14 cellular contexts compared by ENCODE assay signal in genomic region chr3:152279474-152279873, GRCh38. TPM values are rescaled to one million over a fixed set of nuclear protein-coding genes. Genes with fewer than 3 reads are reported as not detected.
DNase-seq lines count a peak whose midpoint lies in the region; ATAC-seq and TF ChIP-seq lines count a peak whose summit lies in the region.
"Had no signal": no experiment of that assay in that cellular context is flagged by ENCODE, and none has a peak within 500 bp of the region (broad histone marks: within the 10 kb centered on the region; RNA-seq: fewer than 3 reads in every experiment).

No MANE protein-coding gene starts in this region.

- H4K20me1 ChIP-seq in OCI-LY7 (ENCODE audit: insufficient read depth, low read length), result peaks cover 75% of the 10 kb centered on the region

- H3K9me3 Mint-ChIP-seq in activated T-cell treated with anti-CD3 and anti-CD28 coated beads, Interleukin-2, amount 50 U/mL, for 4 hours, result no peaks in the 10 kb centered on the region
- no peaks in the 10 kb centered on the region for H3K9me3 Mint-ChIP-seq in stimulated activated effector memory CD8-positive, alpha-beta T cell treated with anti-CD3 and anti-CD28 coated beads, Interleukin-12 subunit alpha, Interleukin-12 subunit beta, amount 100 ng/mL, for 72 hours
- H3K9me3 Mint-ChIP-seq in stimulated activated memory B cell treated with anti-CD40 and anti-IgM and Interleukin-4, amounts not matched to agents 10 μg/mL and 1 μg/mL and 100 μg/mL, for 72 hours, result no peaks in the 10 kb centered on the region

- H3K9ac ChIP-seq in endocrine pancreas (ENCODE audit: control insufficient read depth, insufficient read depth, low read length), result no peak overlapping the region

- peak overlapping the region; percentile 32 for H3K4me2 ChIP-seq in OCI-LY7 (ENCODE audit: low read length)

- H3K9me3 ChIP-seq in OCI-LY7 (ENCODE audit: low read length) (no peaks in the 10 kb centered on the region), endocrine pancreas (ENCODE audit: control insufficient read depth, low read length) (no peaks in the 10 kb centered on the region)

- peaks cover 10% of the 10 kb centered on the region for H3K36me3 Mint-ChIP-seq in activated T-cell treated with anti-CD3 and anti-CD28 coated beads, Interleukin-2, amount 50 U/mL, for 4 hours (ENCODE audit: insufficient read depth)
- no peaks in the 10 kb centered on the region for H3K36me3 Mint-ChIP-seq in stimulated activated effector memory CD8-positive, alpha-beta T cell treated with anti-CD3 and anti-CD28 coated beads, Interleukin-12 subunit alpha, Interleukin-12 subunit beta, amount 100 ng/mL, for 72 hours
- H3K36me3 Mint-ChIP-seq in stimulated activated memory B cell treated with anti-CD40 and anti-IgM and Interleukin-4, amounts not matched to agents 10 μg/mL and 1 μg/mL and 100 μg/mL, for 72 hours, result peaks cover 11% of the 10 kb centered on the region

- H3K27ac ChIP-seq in OCI-LY7 (ENCODE audit: low read depth, low read length, poor library complexity, severe bottlenecking), result no peak overlapping the region

- H3K4me1 ChIP-seq in OCI-LY7 (ENCODE audit: insufficient read depth, low read length, poor library complexity, severe bottlenecking), result peaks cover 95% of the 10 kb centered on the region
- peaks cover 24% of the 10 kb centered on the region for H3K4me1 ChIP-seq in endocrine pancreas (ENCODE audit: control insufficient read depth, insufficient read depth, low read length)

- H3K27me3 Mint-ChIP-seq in activated T-cell treated with anti-CD3 and anti-CD28 coated beads, Interleukin-2, amount 50 U/mL, for 4 hours (ENCODE audit: low read depth), result no peaks in the 10 kb centered on the region
- no peaks in the 10 kb centered on the region for H3K27me3 Mint-ChIP-seq in stimulated activated memory B cell treated with anti-CD40 and anti-IgM and Interleukin-4, amounts not matched to agents 10 μg/mL and 1 μg/mL and 100 μg/mL, for 72 hours

- intact Hi-C loops in OCI-LY7 (cut with micrococcal nuclease; ENCODE audit: unreplicated experiment), result no loop called here

- no peak for TF ChIP-seq CTCF in OCI-LY7 (conservative IDR thresholded peaks at IDR 0.05; ENCODE audit: low read length)

- CTCF ChIA-PET in OCI-LY7 (lab: Charles Lee; ENCODE audit: unreplicated experiment), result no interaction called here

- H3K4me3 Mint-ChIP-seq in activated T-cell treated with anti-CD3 and anti-CD28 coated beads, Interleukin-2, amount 50 U/mL, for 4 hours, result peak overlapping the region; percentile 80
- H3K4me3 Mint-ChIP-seq in stimulated activated effector memory CD8-positive, alpha-beta T cell treated with anti-CD3 and anti-CD28 coated beads, Interleukin-12 subunit alpha, Interleukin-12 subunit beta, amount 100 ng/mL, for 72 hours, result peak overlapping the region; percentile 59
- H3K4me3 Mint-ChIP-seq in stimulated activated memory B cell treated with anti-CD40 and anti-IgM and Interleukin-4, amounts not matched to agents 10 μg/mL and 1 μg/mL and 100 μg/mL, for 72 hours, result no peak overlapping the region

- H3K4me1 Mint-ChIP-seq in activated T-cell treated with anti-CD3 and anti-CD28 coated beads, Interleukin-2, amount 50 U/mL, for 4 hours (ENCODE audit: low read depth), result peaks cover 81% of the 10 kb centered on the region
- peaks cover 57% of the 10 kb centered on the region for H3K4me1 Mint-ChIP-seq in stimulated activated effector memory CD8-positive, alpha-beta T cell treated with anti-CD3 and anti-CD28 coated beads, Interleukin-12 subunit alpha, Interleukin-12 subunit beta, amount 100 ng/mL, for 72 hours
- peaks cover 84% of the 10 kb centered on the region for H3K4me1 Mint-ChIP-seq in stimulated activated memory B cell treated with anti-CD40 and anti-IgM and Interleukin-4, amounts not matched to agents 10 μg/mL and 1 μg/mL and 100 μg/mL, for 72 hours

- H3K27ac Mint-ChIP-seq in stimulated activated effector memory CD8-positive, alpha-beta T cell treated with anti-CD3 and anti-CD28 coated beads, Interleukin-12 subunit alpha, Interleukin-12 subunit beta, amount 100 ng/mL, for 72 hours, result peak overlapping the region; percentile 72
- no peak overlapping the region for H3K27ac Mint-ChIP-seq in stimulated activated memory B cell treated with anti-CD40 and anti-IgM and Interleukin-4, amounts not matched to agents 10 μg/mL and 1 μg/mL and 100 μg/mL, for 72 hours

- no TSS peak for BruUV-seq in OCI-LY7 (replicated peaks; lab: Mats Ljungman, UMichigan)

- no peak for ATAC-seq in activated T-cell treated with anti-CD3 and anti-CD28 coated beads, Interleukin-2, amount 50 U/mL, for 4 hours
- ATAC-seq in stimulated activated effector memory CD8-positive, alpha-beta T cell treated with anti-CD3 and anti-CD28 coated beads, Interleukin-12 subunit alpha, Interleukin-12 subunit beta, amount 100 ng/mL, for 72 hours, result no peak
- no peak for ATAC-seq in stimulated activated memory B cell treated with anti-CD40 and anti-IgM and Interleukin-4, amounts not matched to agents 10 μg/mL and 1 μg/mL and 100 μg/mL, for 72 hours
- no peak for ATAC-seq in GM18502 (IDR thresholded peaks at IDR 0.05; ENCODE audit: poor library complexity, unreplicated experiment)

- H2AFZ ChIP-seq in OCI-LY7 (ENCODE audit: low read length), result no peak overlapping the region

- H3K9me2 ChIP-seq in OCI-LY7 (ENCODE audit: insufficient read depth, low read length), result no peaks in the 10 kb centered on the region

- H3K36me3 ChIP-seq in OCI-LY7 (ENCODE audit: insufficient read depth, low read length) (peaks cover 7% of the 10 kb centered on the region), endocrine pancreas (ENCODE audit: control insufficient read depth, insufficient read depth, low read length) (no peaks in the 10 kb centered on the region)

- no peaks in the 10 kb centered on the region for H3K27me3 ChIP-seq in endocrine pancreas (ENCODE audit: control insufficient read depth, insufficient read depth, low read length)

- H3K4me3 ChIP-seq in OCI-LY7 (ENCODE audit: low read depth, low read length, poor library complexity, severe bottlenecking) (no peak overlapping the region), endocrine pancreas (ENCODE audit: control insufficient read depth, insufficient read depth, low read length) (peak overlapping the region; percentile 11)

- POLR2A ChIA-PET in OCI-LY7 (lab: Charles Lee), result interaction anchor here (0.8 to 9.4 kb wide), 10 partner anchors 8 to 162 kb away, joined by 3 to 79 read pairs (median 3); partner anchors contain the start of gene MBNL1

- peaks cover 100% of the 10 kb centered on the region for H3K79me2 ChIP-seq in OCI-LY7 (ENCODE audit: insufficient read depth, low read depth, low read length)

- DNase-seq in activated T-cell treated with anti-CD3 and anti-CD28 coated beads, Interleukin-2, amount 50 U/mL, for 4 hours, result no peak
- no peak for DNase-seq in activated T-cell treated with anti-CD3 and anti-CD28 coated beads, Interleukin-2, amount 50 U/mL, for 48 hours
- DNase-seq in OCI-LY7 (ENCODE audit: low spot score) (no peak), NCI-H1694 (lab: John Stamatoyannopoulos, UW) (no peak)
- no peak for DNase-seq in stimulated activated effector memory CD8-positive, alpha-beta T cell treated with anti-CD3 and anti-CD28 coated beads, Interleukin-12 subunit alpha, Interleukin-12 subunit beta, amount 100 ng/mL, for 72 hours (ENCODE audit: low spot score in 2 of 2)
- DNase-seq: activated CD4-positive, CD25-positive, alpha-beta regulatory T cell treated with anti-CD3 and anti-CD28 coated beads, Interleukin-2, amount 50 U/mL, for 72 hours; dermis blood vessel endothelial cell; EL; NCI-H2029; stimulated activated CD4-positive, alpha-beta T cell treated with anti-CD3 and anti-CD28 coated beads, Interleukin-15, amount 100 ng/mL, for 24 hours; stimulated activated CD8-positive, alpha-beta memory T cell treated with anti-CD3 and anti-CD28 coated beads, Interleukin-4, amount 100 ng/mL, for 48 hours had no signal

RNA-seq across cellular contexts. Expression of gene MBNL1, which starts 10.7 kb away (rescaled TPM):
- total RNA-seq in activated T-cell treated with anti-CD3 and anti-CD28 coated beads, Interleukin-2, amount 50 U/mL, for 4 hours, result 100 to 1,000 TPM; 343 to 376 (median 347) TPM
- total RNA-seq in OCI-LY7 (2014; rRNA removed; shearing (Covaris generic)), result 125 and 163 TPM in 2 replicates
- 174 and 184 TPM in 2 replicates for total RNA-seq in OCI-LY7 (2022)
